19 cellular contexts compared by ENCODE assay signal in the genomic region with DNA sequence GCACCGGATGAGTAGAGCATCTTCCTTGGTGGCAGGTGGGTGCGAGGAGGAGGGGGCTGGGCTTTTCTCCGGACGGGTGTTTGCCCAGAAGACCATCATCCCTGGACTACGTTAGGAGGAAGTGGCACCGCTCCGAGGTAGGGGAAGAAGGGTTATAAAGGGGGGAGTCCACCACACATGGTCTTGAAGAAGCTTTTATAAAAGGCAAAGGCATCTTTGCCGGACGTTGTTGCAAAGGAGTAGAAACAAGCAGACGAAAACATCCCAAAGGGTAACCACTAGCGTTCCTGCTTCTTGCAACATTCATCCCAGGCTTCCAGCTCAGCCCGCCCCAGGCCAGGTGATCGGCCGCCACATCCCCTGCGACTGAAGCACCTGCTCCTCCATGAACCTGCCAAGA. TPM values are rescaled to one million over a fixed set of nuclear protein-coding genes. Genes with fewer than 3 reads are reported as not detected.
"Had no signal": no experiment of that assay in that cellular context is flagged by ENCODE, and none has a peak within 500 bp of the region (broad histone marks: within the 10 kb centered on the region; RNA-seq: fewer than 3 reads in every experiment).

A gene (plus strand): TSS at position 301 of the 400 bp plus-strand sequence. CDS start 85 bp downstream, at position 386.

RNA-seq across cellular contexts. Expression of the gene that starts here (rescaled TPM):
- total RNA-seq: hepatocyte, kidney, kidney epithelial cell, left colon, left lobe of liver, left lung, left ventricle myocardium inferior, left ventricle myocardium superior, lower leg skin, lung microvascular endothelial cell, mesenteric fat pad, mononuclear cell, mucosa of gallbladder, myocyte had no signal
- polyA plus RNA-seq: hepatocyte; immature natural killer cell; keratinocyte; liver; lung; naive thymus-derived CD4-positive, alpha-beta T cell had no signal
